In the genomic region with DNA sequence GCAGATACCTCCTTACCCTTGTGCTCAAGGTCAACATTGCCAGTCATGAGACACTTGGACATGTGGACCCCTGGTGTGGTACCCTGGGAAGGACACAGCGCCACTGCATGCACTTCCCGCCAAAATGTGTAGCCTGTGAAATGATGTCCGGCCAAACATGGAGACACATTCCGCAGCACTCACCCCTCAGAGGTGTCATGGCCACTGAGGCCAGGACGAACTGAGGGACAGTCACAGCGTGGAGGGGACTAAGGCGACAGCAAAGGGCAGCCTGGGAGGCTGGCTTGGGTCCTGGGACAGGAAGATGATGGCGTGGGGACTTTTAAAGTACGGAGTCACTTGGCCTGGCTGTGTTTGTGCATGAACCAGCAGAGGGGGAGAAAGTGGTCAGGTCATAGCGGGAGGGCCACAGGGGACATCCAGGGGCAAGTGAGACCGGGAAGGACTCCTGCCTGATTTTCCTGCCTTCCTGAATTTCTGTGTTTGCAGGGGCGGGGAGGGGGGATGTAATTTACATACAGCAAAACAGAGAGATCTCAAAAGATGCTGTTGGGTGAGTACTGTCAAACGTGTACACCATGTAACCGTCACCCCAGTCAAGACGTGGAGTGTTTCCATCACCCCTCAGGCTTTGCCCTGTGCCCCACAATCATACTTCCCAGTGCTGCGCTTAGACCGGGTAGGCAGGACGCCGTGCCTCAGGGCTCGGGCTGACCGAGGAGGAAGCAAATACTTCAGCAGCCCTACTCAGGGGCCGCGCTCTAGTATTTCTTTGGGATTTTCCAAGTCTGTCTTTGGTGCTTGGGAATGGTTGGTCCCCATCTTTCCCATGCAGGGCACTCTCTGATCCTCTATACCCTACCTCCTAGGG, we compare ENCODE assay signal across 12 cellular contexts. TPM values are rescaled to one million over a fixed set of nuclear protein-coding genes. Genes with fewer than 3 reads are reported as not detected.
DNase-seq lines count a peak whose midpoint lies in the region; TF ChIP-seq lines count a peak whose summit lies in the region.
"Had no signal": no experiment of that assay in that cellular context is flagged by ENCODE, and none has a peak within 500 bp of the region (broad histone marks: within the 10 kb centered on the region; RNA-seq: fewer than 3 reads in every experiment).

No MANE protein-coding gene starts in this region.

- peaks cover 8% of the 10 kb centered on the region for H3K27me3 Mint-ChIP-seq in progenitor cell of endocrine pancreas

- no peak overlapping the region for H3K27ac ChIP-seq in colonic mucosa
- H3K27ac ChIP-seq: adrenal gland, hepatocyte, lower lobe of right lung had no signal

- peaks cover 4% of the 10 kb centered on the region for H3K9me3 Mint-ChIP-seq in progenitor cell of endocrine pancreas (ENCODE audit: low read depth)
- H3K9me3 Mint-ChIP-seq: HFFc6 had no signal

- H3K36me3 Mint-ChIP-seq in progenitor cell of endocrine pancreas (ENCODE audit: insufficient read depth) = peaks cover 3% of the 10 kb centered on the region

- no peak overlapping the region for H3K9ac ChIP-seq in colonic mucosa (ENCODE audit: low read depth in 2 of 2, low read length in 2 of 2)

- H3K4me3 ChIP-seq in colonic mucosa = no peak overlapping the region
- H3K4me3 ChIP-seq: adrenal gland, hepatocyte, lower lobe of right lung had no signal

- peaks cover 5% of the 10 kb centered on the region for H3K4me1 Mint-ChIP-seq in progenitor cell of endocrine pancreas (ENCODE audit: low read depth)

- no peaks in the 10 kb centered on the region for H3K9me3 ChIP-seq in colonic mucosa
- H3K9me3 ChIP-seq: adrenal gland, lower lobe of right lung had no signal

- H3K27me3 ChIP-seq in colonic mucosa = no peaks in the 10 kb centered on the region
- H3K27me3 ChIP-seq: adrenal gland, hepatocyte had no signal

- TF ChIP-seq CTCF in colonic mucosa (IDR thresholded peaks at IDR 0.05) = no peak
- TF ChIP-seq CTCF in progenitor cell of endocrine pancreas (IDR thresholded peaks at IDR 0.05; ENCODE audit: unreplicated experiment) = no peak

- POLR2A ChIA-PET in HEK293T (lab: Yijun Ruan, JAX) = no interaction called here

- DNase-seq in activated CD8-positive, alpha-beta memory T cell treated with anti-CD3 and anti-CD28 coated beads for 24 hours = peak; percentile 59
- no peak for DNase-seq in activated CD8-positive, alpha-beta memory T cell treated with anti-CD3 and anti-CD28 coated beads, Interleukin-2, amount 50 U/mL, for 4 hours
- DNase-seq in HEK293T (ENCODE audit: extremely low spot score) (no peak), colonic mucosa (peak; percentile 14), progenitor cell of endocrine pancreas (ENCODE audit: low spot score, unreplicated experiment) (no peak), NCI-H510A (lab: John Stamatoyannopoulos, UW) (no peak), SW480 (ENCODE audit: low spot score) (no peak), NCI-H748 (lab: John Stamatoyannopoulos, UW; ENCODE audit: unreplicated experiment) (no peak)
- DNase-seq: HFFc6, lower lobe of right lung had no signal

- no peaks in the 10 kb centered on the region for H3K4me1 ChIP-seq in colonic mucosa
- H3K4me1 ChIP-seq: adrenal gland, lower lobe of right lung had no signal

- no peaks in the 10 kb centered on the region for H3K36me3 ChIP-seq in colonic mucosa
- H3K36me3 ChIP-seq: adrenal gland had no signal

- H3K4me3 Mint-ChIP-seq in progenitor cell of endocrine pancreas (ENCODE audit: low read depth) = no peak overlapping the region
- H3K4me3 Mint-ChIP-seq: HFFc6 had no signal

- peak overlapping the region; percentile 25 for H3K27ac Mint-ChIP-seq in progenitor cell of endocrine pancreas

- intact Hi-C loops in colonic mucosa (cut with DNase I) = no loop called here

- CTCF ChIA-PET in HEK293T (lab: Yijun Ruan, JAX) = interaction anchor here (0.7 kb wide), 1 partner anchor 60 kb away, joined by 3 read pairs; no protein-coding TSS in a partner anchor

TF ChIP-seq in HEK293T, 16 proteins besides CTCF, POLR2A, EP300 and RAD21:
- TF ChIP-seq NFRKB (IDR thresholded peaks at IDR 0.05) = no peak
- TF ChIP-seq LEF1 (IDR thresholded peaks at IDR 0.05; ENCODE audit: borderline replicate concordance) = no peak
- no peak for TF ChIP-seq SP1 (IDR thresholded peaks at IDR 0.05)
- peak; percentile 83 for TF ChIP-seq L3MBTL2 (conservative IDR thresholded peaks at IDR 0.05)
- no peak for TF ChIP-seq SUZ12 (IDR thresholded peaks at IDR 0.05)
- TF ChIP-seq FOXK2 (IDR thresholded peaks at IDR 0.05) = no peak
- TF ChIP-seq ELF4 (IDR thresholded peaks at IDR 0.05) = 0 out of 2 replicates have a peak, but pooled peaks have one; percentile 17
- TF ChIP-seq CTBP1 (IDR thresholded peaks at IDR 0.05; ENCODE audit: borderline replicate concordance) = no peak
- TF ChIP-seq TARDBP (IDR thresholded peaks at IDR 0.05) = no peak
- no peak for TF ChIP-seq FOXA1 (IDR thresholded peaks at IDR 0.05)
- no peak for TF ChIP-seq ARNT (IDR thresholded peaks at IDR 0.05)
- TF ChIP-seq FOXM1 (IDR thresholded peaks at IDR 0.05; ENCODE audit: borderline replicate concordance) = no peak
- 0 out of 2 replicates have a peak, but pooled peaks have one; percentile 23 for TF ChIP-seq ZNF384 (IDR thresholded peaks at IDR 0.05)
- no peak for TF ChIP-seq HDGF (IDR thresholded peaks at IDR 0.05; ENCODE audit: borderline replicate concordance)
- no peak for TF ChIP-seq PKNOX1 (IDR thresholded peaks at IDR 0.05)
- TF ChIP-seq BHLHE40 (IDR thresholded peaks at IDR 0.05; ENCODE audit: borderline replicate concordance) = no peak

RNA-seq across cellular contexts. Expression of gene WDR4, which starts 45.2 kb away (rescaled TPM):
- total RNA-seq in colonic mucosa (10 to 100 TPM in 1 of 2 donors, 1 to 10 TPM in 1; 8.1 to 43.7 TPM), progenitor cell of endocrine pancreas (21.4 and 22.5 TPM in 2 replicates)

RNA-seq across cellular contexts. Expression of gene NDUFV3, which starts 59.0 kb away (rescaled TPM):
- total RNA-seq in colonic mucosa = 10 to 100 TPM; 25.9 to 36.6 TPM
- 31.2 and 34.1 TPM in 2 replicates for total RNA-seq in progenitor cell of endocrine pancreas

Comparison
In these comparisons a context has a peak if more than half of its experiments do, and no peak if none do; other contexts are left out.
1. DNase-seq: peak in activated CD8-positive, alpha-beta memory T cell treated with anti-CD3 and anti-CD28 coated beads for 24 hours (single experiment) and colonic mucosa (single experiment); none in activated CD8-positive, alpha-beta memory T cell treated with anti-CD3 and anti-CD28 coated beads, Interleukin-2, amount 50 U/mL, for 4 hours (single experiment), HEK293T (single experiment), progenitor cell of endocrine pancreas (single experiment), NCI-H510A (single experiment), SW480 (single experiment) and NCI-H748 (single experiment).